14 cellular contexts compared by ENCODE assay signal in genomic region chr12:91023326-91024004, GRCh38. TPM values are rescaled to one million over a fixed set of nuclear protein-coding genes. Genes with fewer than 3 reads are reported as not detected.
DNase-seq lines count a peak whose midpoint lies in the region; ATAC-seq and TF ChIP-seq lines count a peak whose summit lies in the region.
"Had no signal": no experiment of that assay in that cellular context is flagged by ENCODE, and none has a peak within 500 bp of the region (broad histone marks: within the 10 kb centered on the region; RNA-seq: fewer than 3 reads in every experiment).

No MANE protein-coding gene starts in this region.

- H3K4me1 ChIP-seq in fibroblast of lung (ENCODE audit: control insufficient read depth, extremely low read depth, insufficient read depth, low read length) = no peaks in the 10 kb centered on the region
- H3K4me1 ChIP-seq: tibial artery had no signal

- H3K36me3 ChIP-seq in fibroblast of lung (ENCODE audit: control insufficient read depth, insufficient read depth, low read length) = no peaks in the 10 kb centered on the region
- H3K36me3 ChIP-seq: tibial artery had no signal

- TF ChIP-seq CTCF in AG10803 (conservative IDR thresholded peaks at IDR 0.05; ENCODE audit: low read length) (no peak), fibroblast of lung (conservative IDR thresholded peaks at IDR 0.05 in 1 of 2, IDR thresholded peaks at IDR 0.05 in 1 of 2; ENCODE audit: low read depth in 1 of 2, low read length in 2 of 2) (no peak)

- peak overlapping the region; percentile 15 for H3K27ac ChIP-seq in fibroblast of lung (ENCODE audit: insufficient read depth, low read length)
- H3K27ac ChIP-seq: C4-2B, tibial artery had no signal

- H3K79me2 ChIP-seq in fibroblast of lung (ENCODE audit: control insufficient read depth, insufficient read depth, low read length) = no peaks in the 10 kb centered on the region

- H3K4me2 ChIP-seq in fibroblast of lung (ENCODE audit: extremely low read depth, insufficient read depth, low read length) = peak overlapping the region; percentile 59

- no peaks in the 10 kb centered on the region for H4K20me1 ChIP-seq in fibroblast of lung (ENCODE audit: control insufficient read depth, extremely low read depth, insufficient read depth, low read length)

- H3K4me3 ChIP-seq in AG10803 (ENCODE audit: low read length) (no peak overlapping the region), fibroblast of lung (replicated peaks in 1 of 4; ENCODE audit: control extremely low read depth in 1 of 4, insufficient read depth in 1 of 4, low read depth in 3 of 4, low read length in 4 of 4) (no peak overlapping the region)
- H3K4me3 ChIP-seq: tibial artery had no signal

- no peaks in the 10 kb centered on the region for H3K9me3 ChIP-seq in fibroblast of lung (ENCODE audit: control insufficient read depth, insufficient read depth, low read depth, low read length)
- H3K9me3 ChIP-seq: tibial artery had no signal

- H3K9ac ChIP-seq in fibroblast of lung (ENCODE audit: insufficient read depth, low read length) = no peak overlapping the region

- DNase-seq in AG10803 (ENCODE audit: low read depth) (peak; percentile 79), LHCN-M2 (ENCODE audit: low read depth) (peak; percentile 84), fibroblast of lung (ENCODE audit: low read depth in 2 of 2) (peak; percentile 83 to 93), T1000 (lab: John Stamatoyannopoulos, UW) (no peak), SHP77 (lab: John Stamatoyannopoulos, UW) (no peak), AML-193 (lab: John Stamatoyannopoulos, UW) (no peak)
- DNase-seq: activated effector memory CD4-positive, alpha-beta T cell treated with anti-CD3 and anti-CD28 coated beads, Interleukin-2, amount 50 U/mL, for 16 hours; NCI-H524 treated with DMSO at 0.1 percent for 48 hours; tibial artery had no signal

- peak; percentile 65 for ATAC-seq in GM21786 (IDR thresholded peaks at IDR 0.05; ENCODE audit: unreplicated experiment)
- no peak for ATAC-seq in GM19324 (IDR thresholded peaks at IDR 0.05; ENCODE audit: low FRiP score, unreplicated experiment)

- no peak overlapping the region for H2AFZ ChIP-seq in fibroblast of lung (ENCODE audit: low read length)

- no peaks in the 10 kb centered on the region for H3K27me3 ChIP-seq in fibroblast of lung (ENCODE audit: control insufficient read depth, insufficient read depth, low read length)
- H3K27me3 ChIP-seq: tibial artery had no signal

RNA-seq across cellular contexts. Expression of gene EPYC, which starts 18.7 kb away (rescaled TPM):
- total RNA-seq in LHCN-M2 (2014; rRNA removed) (not detected in 2 replicates), fibroblast of lung (not detected in 2 replicates)
- polyA plus RNA-seq in LHCN-M2 (2012) = not detected
- polyA plus RNA-seq in fibroblast of lung = 0.05 and 0.07 TPM in 2 replicates
- polyA plus RNA-seq in fibroblast of lung (2012) = not detected in 2 replicates
- polyA minus RNA-seq in fibroblast of lung (ENCODE audit: low replicate concordance) = not detected in 2 replicates
- total RNA-seq: endothelial cell of umbilical vein; T-helper 2 cell treated with Interferon-gamma antibody and Interleukin-4, amounts not matched to agents 100 ng/mL and 5 ng/mL, for 36 hours had no signal
- polyA plus RNA-seq: endothelial cell of umbilical vein had no signal

RNA-seq across cellular contexts. Expression of gene KERA, which starts 34.4 kb away (rescaled TPM):
- total RNA-seq in LHCN-M2 (2014; rRNA removed) (not detected in 2 replicates), fibroblast of lung (not detected in 2 replicates)
- polyA plus RNA-seq in LHCN-M2 (2012) = not detected
- polyA plus RNA-seq in fibroblast of lung = not detected in 2 replicates
- polyA plus RNA-seq in fibroblast of lung (2012) = not detected in 2 replicates
- not detected in 2 replicates for polyA minus RNA-seq in fibroblast of lung (ENCODE audit: low replicate concordance)
- total RNA-seq: endothelial cell of umbilical vein; T-helper 2 cell treated with Interferon-gamma antibody and Interleukin-4, amounts not matched to agents 100 ng/mL and 5 ng/mL, for 36 hours had no signal
- polyA plus RNA-seq: endothelial cell of umbilical vein had no signal

Comparison
In these comparisons a context has a peak if more than half of its experiments do, and no peak if none do; other contexts are left out.
1. DNase-seq: peak in AG10803 (single experiment), LHCN-M2 (single experiment) and fibroblast of lung (2 of 2); none in T1000 (single experiment), SHP77 (0 of 2) and AML-193 (0 of 2).